9 cellular contexts compared by ENCODE assay signal in the genomic region with DNA sequence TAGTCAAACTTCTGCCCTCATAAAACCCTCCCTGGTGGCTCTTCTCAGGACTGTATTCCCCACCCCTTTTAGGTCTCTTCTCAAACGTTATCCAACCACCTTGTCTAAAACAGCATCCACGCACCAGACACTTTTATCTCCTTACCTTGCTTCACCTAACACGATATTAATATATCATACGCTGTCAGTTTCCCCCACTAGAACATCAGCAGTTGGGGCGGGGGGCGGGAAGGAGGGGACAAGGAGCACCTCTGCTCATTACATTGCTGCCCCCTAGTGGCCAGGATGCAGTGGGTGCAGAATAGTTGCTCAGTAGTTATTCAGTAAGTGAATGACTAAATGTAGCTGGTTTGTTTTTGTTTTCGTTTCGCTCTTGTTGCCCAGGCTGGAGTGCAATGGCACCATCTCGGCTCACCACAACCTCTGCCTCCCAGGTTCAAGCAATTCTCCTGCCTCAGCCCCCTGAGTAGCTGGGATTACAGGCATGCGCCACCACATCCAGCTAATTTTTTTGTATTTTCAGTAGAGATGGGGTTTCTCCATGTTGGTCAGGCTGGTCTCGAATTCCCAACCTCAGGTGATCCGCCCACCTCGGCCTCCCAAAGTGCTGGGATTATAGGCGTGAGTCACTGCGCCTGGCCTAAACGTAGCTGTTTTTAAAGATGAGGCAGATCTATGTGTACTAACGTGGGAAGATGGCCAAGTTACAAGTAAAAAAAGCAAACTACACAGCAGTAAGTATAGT. TPM values are rescaled to one million over a fixed set of nuclear protein-coding genes. Genes with fewer than 3 reads are reported as not detected.
DNase-seq lines count a peak whose midpoint lies in the region; ATAC-seq and TF ChIP-seq lines count a peak whose summit lies in the region.
"Not testable (repeated sequence)": the region's sequence is repeated elsewhere in the genome, so short reads cannot be mapped to it uniquely, and the experiment has no call there.
"Had no signal": no experiment of that assay in that cellular context is flagged by ENCODE, and none has a peak within 500 bp of the region (broad histone marks: within the 10 kb centered on the region; RNA-seq: fewer than 3 reads in every experiment).

No MANE protein-coding gene starts in this region.

- not testable (repeated sequence) for H3K36me3 ChIP-seq in neutrophil

- H3K4me1 ChIP-seq in neutrophil (ENCODE audit: control insufficient read depth in 1 of 2, insufficient read depth in 1 of 2, low read depth in 1 of 2, low read length in 1 of 2) = not testable (repeated sequence)

- peak; percentile 95 for TF ChIP-seq CTCF in VCaP (conservative IDR thresholded peaks at IDR 0.05)
- TF ChIP-seq CTCF in glutamatergic neuron (IDR thresholded peaks at IDR 0.05; ENCODE audit: partially characterized antibody, unreplicated experiment) = peak; percentile 93
- TF ChIP-seq CTCF in neutrophil (IDR thresholded peaks at IDR 0.05) = peak; percentile 87

- not testable (repeated sequence) for H3K4me3 ChIP-seq in neutrophil (ENCODE audit: low read depth in 1 of 2, low read length in 1 of 2)

- H3K27ac ChIP-seq in VCaP, neutrophil: not testable (repeated sequence)

- ATAC-seq in HG03460 (IDR thresholded peaks at IDR 0.05; ENCODE audit: unreplicated experiment) = peak; percentile 52
- peak; percentile 94 for ATAC-seq in stimulated activated effector memory CD8-positive, alpha-beta T cell treated with anti-CD3 and anti-CD28 coated beads, Interleukin-12 subunit alpha, Interleukin-12 subunit beta, amount 100 ng/mL, for 72 hours

- H3K36me3 Mint-ChIP-seq in glutamatergic neuron (ENCODE audit: unreplicated experiment); stimulated activated effector memory CD8-positive, alpha-beta T cell treated with anti-CD3 and anti-CD28 coated beads, Interleukin-12 subunit alpha, Interleukin-12 subunit beta, amount 100 ng/mL, for 72 hours: not testable (repeated sequence)

- not testable (repeated sequence) for H3K9me3 ChIP-seq in neutrophil

- H3K27me3 Mint-ChIP-seq in glutamatergic neuron (ENCODE audit: unreplicated experiment) = not testable (repeated sequence)

- not testable (repeated sequence) for H3K27ac Mint-ChIP-seq in glutamatergic neuron (ENCODE audit: unreplicated experiment)
- H3K27ac Mint-ChIP-seq in stimulated activated effector memory CD8-positive, alpha-beta T cell treated with anti-CD3 and anti-CD28 coated beads, Interleukin-12 subunit alpha, Interleukin-12 subunit beta, amount 100 ng/mL, for 72 hours = peak overlapping the region; percentile 65

- DNase-seq in D341Med (ENCODE audit: low spot score) = peak; percentile 83
- peak; percentile 51 for DNase-seq in NCI-H446 treated with DMSO at 0.1 percent for 48 hours (lab: John Stamatoyannopoulos, UW)
- DNase-seq in amygdala (lab: John Stamatoyannopoulos, UW) = peak in 37 of 56 donors; percentile 2 to 61 (median 27)
- peak; percentile 68 for DNase-seq in glutamatergic neuron
- peak; percentile 57 to 77 for DNase-seq in stimulated activated effector memory CD8-positive, alpha-beta T cell treated with anti-CD3 and anti-CD28 coated beads, Interleukin-12 subunit alpha, Interleukin-12 subunit beta, amount 100 ng/mL, for 72 hours (ENCODE audit: low spot score in 2 of 2)

- H3K4me1 Mint-ChIP-seq in glutamatergic neuron (ENCODE audit: low read depth, unreplicated experiment) = peaks cover 20% of the 10 kb centered on the region
- not testable (repeated sequence) for H3K4me1 Mint-ChIP-seq in stimulated activated effector memory CD8-positive, alpha-beta T cell treated with anti-CD3 and anti-CD28 coated beads, Interleukin-12 subunit alpha, Interleukin-12 subunit beta, amount 100 ng/mL, for 72 hours

- H3K27me3 ChIP-seq in neutrophil = not testable (repeated sequence)

- not testable (repeated sequence) for H3K4me3 Mint-ChIP-seq in glutamatergic neuron (ENCODE audit: unreplicated experiment)
- peak overlapping the region; percentile 38 for H3K4me3 Mint-ChIP-seq in stimulated activated effector memory CD8-positive, alpha-beta T cell treated with anti-CD3 and anti-CD28 coated beads, Interleukin-12 subunit alpha, Interleukin-12 subunit beta, amount 100 ng/mL, for 72 hours

- H3K9me3 Mint-ChIP-seq in glutamatergic neuron (ENCODE audit: unreplicated experiment); stimulated activated effector memory CD8-positive, alpha-beta T cell treated with anti-CD3 and anti-CD28 coated beads, Interleukin-12 subunit alpha, Interleukin-12 subunit beta, amount 100 ng/mL, for 72 hours: not testable (repeated sequence)

RNA-seq across cellular contexts. Expression of gene GRIK5, which starts 35.2 kb away (rescaled TPM):
- 79.1 TPM for total RNA-seq in glutamatergic neuron (ENCODE audit: unreplicated experiment)

RNA-seq across cellular contexts. Expression of gene ATP1A3, which starts 40.8 kb away (rescaled TPM):
- total RNA-seq in glutamatergic neuron (ENCODE audit: unreplicated experiment) = 650 TPM
- total RNA-seq: mesenteric fat pad had no signal

RNA-seq across cellular contexts. Expression of gene ZNF574, which starts 41.2 kb away (rescaled TPM):
- total RNA-seq in glutamatergic neuron (ENCODE audit: unreplicated experiment) = 24.1 TPM

Comparison
In these comparisons a context has a peak if more than half of its experiments do, and no peak if none do; other contexts are left out.
1. DNase-seq: peak in every context shown above with its lines; median percentile 83 in D341Med; 68 in glutamatergic neuron; 67 in stimulated activated effector memory CD8-positive, alpha-beta T cell treated with anti-CD3 and anti-CD28 coated beads, Interleukin-12 subunit alpha, Interleukin-12 subunit beta, amount 100 ng/mL, for 72 hours; 51 in NCI-H446 treated with DMSO at 0.1 percent for 48 hours; 27 in amygdala.